Comparison of ENCODE assay signal across 14 cellular contexts in genomic region chr16:84780063-84780462, GRCh38. TPM values are rescaled to one million over a fixed set of nuclear protein-coding genes. Genes with fewer than 3 reads are reported as not detected.
DNase-seq lines count a peak whose midpoint lies in the region; ATAC-seq, FAIRE-seq and TF ChIP-seq lines count a peak whose summit lies in the region.
"Had no signal": no experiment of that assay in that cellular context is flagged by ENCODE, and none has a peak within 500 bp of the region (broad histone marks: within the 10 kb centered on the region; RNA-seq: fewer than 3 reads in every experiment).

No MANE protein-coding gene starts in this region.

- H3K27ac ChIP-seq in CD8-positive, alpha-beta T cell (ENCODE audit: low read depth, low read length), result no peak overlapping the region
- no peak overlapping the region for H3K27ac ChIP-seq in IMR-90 (ENCODE audit: insufficient read depth, low read length)
- H3K27ac ChIP-seq in K562 (ENCODE audit: extremely low read depth, low read depth, low read length), result no peak overlapping the region
- peak overlapping the region in 2 of 4 donors; percentile 31 to 61 for H3K27ac ChIP-seq in sigmoid colon
- H3K27ac ChIP-seq in left ventricle myocardium inferior (replicated peaks), result no peak overlapping the region
- H3K27ac ChIP-seq: A549 had no signal

- no peak overlapping the region for H3K4me3 ChIP-seq in CD8-positive, alpha-beta T cell (ENCODE audit: low read depth, low read length)
- H3K4me3 ChIP-seq in IMR-90 (ENCODE audit: insufficient read depth, low read depth, low read length) (no peak overlapping the region), K562 (no peak overlapping the region), sigmoid colon (no peak overlapping the region), left ventricle myocardium inferior (no peak overlapping the region)
- H3K4me3 ChIP-seq: A549 had no signal

- H3K23ac ChIP-seq in IMR-90 (ENCODE audit: low read depth, low read length), result no peak overlapping the region

- no peak overlapping the region for H2BK20ac ChIP-seq in IMR-90 (ENCODE audit: low read depth, low read length)

- H4K8ac ChIP-seq in IMR-90 (ENCODE audit: low read depth in 2 of 2, low read length in 2 of 2), result no peak overlapping the region

- H2BK120ac ChIP-seq in IMR-90 (ENCODE audit: low read depth, low read length), result no peak overlapping the region

- no peaks in the 10 kb centered on the region for H3K4me1 ChIP-seq in CD8-positive, alpha-beta T cell (ENCODE audit: insufficient read depth, low read length)
- H3K4me1 ChIP-seq in IMR-90 (ENCODE audit: control insufficient read depth, insufficient read depth, low read length) (peaks cover 5% of the 10 kb centered on the region), K562 (replicated peaks in 1 of 2; ENCODE audit: control insufficient read depth in 2 of 2, insufficient read depth in 2 of 2, low read length in 2 of 2) (0 out of 5 replicates have a peak, but pooled peaks cover 0 to 2% of the 10 kb centered on the region in 2 experiments), sigmoid colon (peaks cover 0 to 8% (median 0%) of the 10 kb centered on the region in 4 donors), left ventricle myocardium inferior (no peaks in the 10 kb centered on the region)
- H3K4me1 ChIP-seq: A549, BE2C had no signal

- no peak overlapping the region for H3K14ac ChIP-seq in IMR-90 (replicated peaks; ENCODE audit: low read depth, low read length)

- H3K9me3 ChIP-seq in CD8-positive, alpha-beta T cell (ENCODE audit: low read length), result no peaks in the 10 kb centered on the region
- H3K9me3 ChIP-seq in IMR-90 (ENCODE audit: control insufficient read depth, insufficient read depth, low read length), result no peaks in the 10 kb centered on the region
- no peaks in the 10 kb centered on the region for H3K9me3 ChIP-seq in K562 (replicated peaks; ENCODE audit: control insufficient read depth, insufficient read depth, low read depth, low read length)
- no peaks in the 10 kb centered on the region for H3K9me3 ChIP-seq in sigmoid colon
- no peaks in the 10 kb centered on the region for H3K9me3 ChIP-seq in left ventricle myocardium inferior (replicated peaks)
- H3K9me3 ChIP-seq: A549, BE2C had no signal

- H3K9me1 ChIP-seq in IMR-90 (ENCODE audit: insufficient read depth, low read length), result no peaks in the 10 kb centered on the region
- H3K9me1 ChIP-seq in K562 (ENCODE audit: control insufficient read depth, insufficient read depth, low read length), result no peaks in the 10 kb centered on the region

- no peak for TF ChIP-seq POLR2A in IMR-90 (IDR thresholded peaks at IDR 0.05; ENCODE audit: low read depth, low read length)
- no peak for TF ChIP-seq POLR2A in K562 (conservative IDR thresholded peaks at IDR 0.05)
- no peak for TF ChIP-seq POLR2A in sigmoid colon (IDR thresholded peaks at IDR 0.05)

- H3K27ac Mint-ChIP-seq in CD8-positive, alpha-beta T cell, result peak overlapping the region; percentile 46

- H2AK9ac ChIP-seq in IMR-90 (replicated peaks; ENCODE audit: low read depth, low read length, poor library complexity), result no peak overlapping the region

- no CpG with 5 or more reads among the region's 11 CpGs for WGBS in IMR-90 (ENCODE audit: extremely low coverage in 2 of 2, insufficient read length in 1 of 2), 2 experiments
- 93% methylated on average over 11 of the region's 11 CpGs for WGBS in K562 (ENCODE audit: insufficient coverage, low coverage, missing lambda C conversion rate)
- WGBS in sigmoid colon, 2 donors, result 97 to 98% methylated on average over 11 of the region's 11 CpGs

- H3K4me1 Mint-ChIP-seq in CD8-positive, alpha-beta T cell (ENCODE audit: low read depth), result no peaks in the 10 kb centered on the region
- H3K4me1 Mint-ChIP-seq: CD8-positive, alpha-beta memory T cell had no signal

- no peaks in the 10 kb centered on the region for H3K27me3 Mint-ChIP-seq in CD8-positive, alpha-beta T cell (ENCODE audit: low read depth)
- H3K27me3 Mint-ChIP-seq: CD8-positive, alpha-beta memory T cell had no signal

- H3K79me2 ChIP-seq in K562 (ENCODE audit: control insufficient read depth, insufficient read depth, low read length), result no peaks in the 10 kb centered on the region

- H3K18ac ChIP-seq in IMR-90 (ENCODE audit: low read depth, low read length), result no peak overlapping the region

- intact Hi-C loops in CD8-positive, alpha-beta T cell (cut with DNase I, micrococcal nuclease), result no loop called here
- intact Hi-C loops in IMR-90 (cut with micrococcal nuclease) (no loop called here), K562 (cut with micrococcal nuclease) (no loop called here), sigmoid colon (cut with DNase I) (no loop called here), left ventricle myocardium inferior (cut with micrococcal nuclease) (no loop called here)

- dilution Hi-C loops in IMR-90 (cut with HindIII; ENCODE audit: low sequenced_read_pairs, unreplicated experiment), result no loop called here

- BruUV-seq in IMR-90 (replicated peaks; lab: Mats Ljungman, UMichigan) (no TSS peak), K562 (replicated peaks; lab: Mats Ljungman, UMichigan) (no TSS peak)

- H4K20me1 ChIP-seq in IMR-90 (ENCODE audit: insufficient read depth, low read length) (no peaks in the 10 kb centered on the region), K562 (replicated peaks; ENCODE audit: control insufficient read depth, insufficient read depth, low read length) (no peaks in the 10 kb centered on the region)

- TF ChIP-seq EP300 in K562 (IDR thresholded peaks at IDR 0.05; ENCODE audit: low read length) (no peak), sigmoid colon (IDR thresholded peaks at IDR 0.05) (no peak)

- H3K9ac ChIP-seq in IMR-90 (ENCODE audit: low read depth, low read length), result no peak overlapping the region
- H3K9ac ChIP-seq in K562 (ENCODE audit: insufficient read depth in 1 of 2, low read depth in 2 of 2, low read length in 2 of 2), result no peak overlapping the region

- no peak overlapping the region for H2BK5ac ChIP-seq in IMR-90 (ENCODE audit: low read depth, low read length, poor library complexity, severe bottlenecking)

- H4K91ac ChIP-seq in IMR-90 (ENCODE audit: insufficient read depth, low read depth, low read length), result no peak overlapping the region

- no peak overlapping the region for H3K4ac ChIP-seq in IMR-90 (ENCODE audit: low read depth, low read length)

- H3K36me3 Mint-ChIP-seq in CD8-positive, alpha-beta T cell, result peaks cover 57% of the 10 kb centered on the region

- H2BK15ac ChIP-seq in IMR-90 (ENCODE audit: low read depth, low read length), result no peak overlapping the region

- H3K56ac ChIP-seq in IMR-90 (ENCODE audit: extremely low read depth, insufficient read depth, low read length), result no peak overlapping the region

- ATAC-seq in CD8-positive, alpha-beta T cell, result no peak
- ATAC-seq in IMR-90 (ENCODE audit: low read depth) (no peak), K562 (peak; percentile 12; the same call in 1 of the 3 replicates), HG03196 (IDR thresholded peaks at IDR 0.05; ENCODE audit: unreplicated experiment) (no peak), GM21786 (IDR thresholded peaks at IDR 0.05; ENCODE audit: unreplicated experiment) (no peak)

- H2AFZ ChIP-seq in IMR-90 (replicated peaks; ENCODE audit: low read length, poor library complexity) (peak overlapping the region; percentile 9), K562 (ENCODE audit: low read depth, low read length) (no peak overlapping the region)

- in situ Hi-C loops in IMR-90 (cut with MboI; ENCODE audit: low sequenced_read_pairs) (no loop called here), K562 (cut with MboI) (no loop called here)

- TF ChIP-seq RAD21 in IMR-90 (IDR thresholded peaks at IDR 0.05; ENCODE audit: low read length) (no peak), K562 (CRISPR knock-in tag; conservative IDR thresholded peaks at IDR 0.05 in 1 of 2, IDR thresholded peaks at IDR 0.05 in 1 of 2) (no peak)

- H3K4me2 ChIP-seq in IMR-90 (ENCODE audit: low read depth, low read length) (no peak overlapping the region), K562 (ENCODE audit: insufficient read depth, low read length) (no peak overlapping the region)
- H3K4me2 ChIP-seq: A549 had no signal

- H3K4me3 Mint-ChIP-seq in CD8-positive, alpha-beta T cell, result no peak overlapping the region
- H3K4me3 Mint-ChIP-seq: CD14-positive monocyte; CD8-positive, alpha-beta memory T cell had no signal

- DNase-seq in CD8-positive, alpha-beta T cell, result no peak
- DNase-seq in IMR-90 (no peak), K562 (ENCODE audit: extremely low read depth in 1 of 4, low spot score in 3 of 4) (no peak), sigmoid colon (peak; percentile 43), left ventricle myocardium inferior (no peak)
- DNase-seq: BE2C; CD8-positive, alpha-beta memory T cell; DMS53; GF-D8 had no signal

- peaks cover 5 to 27% of the 10 kb centered on the region in 2 experiments for H3K79me1 ChIP-seq in IMR-90 (ENCODE audit: low read depth in 1 of 2, low read length in 2 of 2)

- H4K5ac ChIP-seq in IMR-90 (ENCODE audit: low read depth, low read length), result no peak overlapping the region

- no peaks in the 10 kb centered on the region for H3K27me3 ChIP-seq in CD8-positive, alpha-beta T cell (ENCODE audit: insufficient read depth, low read length)
- no peaks in the 10 kb centered on the region for H3K27me3 ChIP-seq in IMR-90 (ENCODE audit: control insufficient read depth, insufficient read depth, low read length)
- no peaks in the 10 kb centered on the region for H3K27me3 ChIP-seq in K562 (ENCODE audit: control insufficient read depth in 2 of 2, insufficient read depth in 2 of 2, low read length in 2 of 2)
- H3K27me3 ChIP-seq in sigmoid colon, result no peaks in the 10 kb centered on the region
- H3K27me3 ChIP-seq in left ventricle myocardium inferior (ENCODE audit: low read depth), result no peaks in the 10 kb centered on the region
- H3K27me3 ChIP-seq: BE2C had no signal

- H3K36me3 ChIP-seq in CD8-positive, alpha-beta T cell (ENCODE audit: insufficient read depth, low read length), result peaks cover 31% of the 10 kb centered on the region
- H3K36me3 ChIP-seq in IMR-90 (ENCODE audit: control insufficient read depth, insufficient read depth, low read length), result peaks cover 38% of the 10 kb centered on the region
- peaks cover 51% of the 10 kb centered on the region for H3K36me3 ChIP-seq in K562 (ENCODE audit: control insufficient read depth, insufficient read depth, low read length)
- peaks cover 0 to 52% (median 12%) of the 10 kb centered on the region in 4 donors for H3K36me3 ChIP-seq in sigmoid colon
- H3K36me3 ChIP-seq in left ventricle myocardium inferior, result peaks cover 47% of the 10 kb centered on the region

- no peak for FAIRE-seq in K562 (lab: Jason Lieb, UNC)
- FAIRE-seq: A549, H54 had no signal

- TF ChIP-seq CTCF in CD8-positive, alpha-beta T cell (IDR thresholded peaks at IDR 0.05), result no peak
- TF ChIP-seq CTCF in IMR-90 (conservative IDR thresholded peaks at IDR 0.05; ENCODE audit: low read depth, low read length), result no peak
- TF ChIP-seq CTCF in K562 (IDR thresholded peaks at IDR 0.05 in 2 of 3, conservative IDR thresholded peaks at IDR 0.05 in 1 of 3; ENCODE audit: insufficient read depth in 2 of 3, low read depth in 1 of 3, low read length in 3 of 3), result no peak
- TF ChIP-seq CTCF in sigmoid colon (IDR thresholded peaks at IDR 0.05), result no peak
- no peak for TF ChIP-seq CTCF in left ventricle myocardium inferior (IDR thresholded peaks at IDR 0.05; ENCODE audit: borderline replicate concordance)

- POLR2A ChIA-PET in CD8-positive, alpha-beta T cell (lab: Charles Lee), result no interaction called here
- POLR2A ChIA-PET in IMR-90 (lab: Charles Lee; ENCODE audit: unreplicated experiment) (no interaction called here), K562 (lab: Yijun Ruan, JAX) (interaction anchor here (0.6 to 1.2 kb wide), 2 partner anchors 8 to 11 kb away, joined by 4 read pairs; no protein-coding TSS in a partner anchor)

- H2AK5ac ChIP-seq in IMR-90 (ENCODE audit: low read depth, low read length), result no peak overlapping the region

- CTCF ChIA-PET in CD8-positive, alpha-beta T cell (lab: Charles Lee), result no interaction called here
- CTCF ChIA-PET in IMR-90 (lab: Yijun Ruan, JAX) (interaction anchor here (1.0 kb wide), 1 partner anchor 77 kb away, joined by 3 read pairs; no protein-coding TSS in a partner anchor), K562 (lab: Yijun Ruan, JAX; ENCODE audit: low intra/inter-chr PET ratio) (no interaction called here)

- no peaks in the 10 kb centered on the region for H3K9me3 Mint-ChIP-seq in CD8-positive, alpha-beta T cell
- H3K9me3 Mint-ChIP-seq: CD8-positive, alpha-beta memory T cell had no signal

RNA-seq across cellular contexts. Expression of gene CRISPLD2, which starts 39.7 kb away (rescaled TPM):
- 1 to 10 TPM in 1 of 2 experiments, under 1 TPM in 1; 1.00 to 1.7 TPM for total RNA-seq in CD8-positive, alpha-beta T cell
- total RNA-seq in IMR-90 (2012; rRNA removed) (35.0 and 37.5 TPM in 2 replicates), K562 (2014; rRNA removed) (0.12 TPM in 1 of 2 replicates, not detected in the other), K562 (2014; rRNA removed; fragmentation: Illumina TruSeq; extraction: Trizol) (0.04 and 0.10 TPM in 2 replicates), K562 (2015; rRNA removed; fragmentation: Illumina TruSeq; extraction: Trizol) (not detected in 2 replicates), K562 (2021) (0.22 and 0.24 TPM in 2 replicates), sigmoid colon (100 to 1,000 TPM; 140 to 545 (median 260) TPM), left ventricle myocardium inferior (12.8 TPM)
- polyA plus RNA-seq in IMR-90 (2012; rRNA removed) (21.3 and 23.1 TPM in 2 replicates), K562 (2011; rRNA removed) (0.05 TPM in 1 of 2 replicates, not detected in the other), K562 (2014; fragmentation: Illumina TruSeq; extraction: Trizol) (0.03 and 0.06 TPM in 2 replicates), K562 (2014; fragmentation: Nextera tagmentation; extraction: Ambion mirVana) (under 1 TPM in 1 of 2 experiments, not detected in 1; 0.03 TPM), K562 (2014; rRNA removed) (0.08 TPM in 1 of 2 replicates, not detected in the other), sigmoid colon (10 to 100 TPM in 1 of 3 donors, 1 to 10 TPM in 2; 3.0 to 27.3 (median 6.0) TPM)
- 17.6 and 30.1 TPM in 2 replicates for polyA plus RNA-seq in IMR-90 (2012; cell fraction: cytosol; rRNA removed)
- 26.7 and 30.7 TPM in 2 replicates for polyA plus RNA-seq in IMR-90 (2012; cell fraction: nucleus; rRNA removed; ENCODE audit: low replicate concordance)
- total RNA-seq in K562 (2011; cell fraction: chromatin; rRNA removed; ENCODE audit: low replicate concordance), result 0.42 TPM in 1 of 2 replicates, not detected in the other
- 0.13 and 0.17 TPM in 2 replicates for total RNA-seq in K562 (2011; cell fraction: nucleolus; rRNA removed)
- total RNA-seq in K562 (2011; cell fraction: nucleoplasm; rRNA removed), result 0.31 TPM in 1 of 2 replicates, not detected in the other
- polyA plus RNA-seq in K562 (2011; cell fraction: cytosol; rRNA removed), result 0.03 and 0.19 TPM in 2 replicates
- polyA plus RNA-seq in K562 (2011; cell fraction: nucleus; rRNA removed), result 0.34 TPM in 1 of 2 replicates, not detected in the other
- 0.07 and 0.16 TPM in 2 replicates for polyA plus RNA-seq in K562 (2012)
- polyA minus RNA-seq in K562 (2011; rRNA and poly(A)+ RNA removed), result 0.04 and 0.06 TPM in 2 replicates
- not detected in 2 replicates for polyA minus RNA-seq in K562 (2011; cell fraction: cytosol; rRNA and poly(A)+ RNA removed)
- polyA minus RNA-seq in K562 (2011; cell fraction: nucleus; rRNA and poly(A)+ RNA removed), result 0.27 TPM in 1 of 2 replicates, not detected in the other
